19 cellular contexts compared by ENCODE assay signal in the genomic region with DNA sequence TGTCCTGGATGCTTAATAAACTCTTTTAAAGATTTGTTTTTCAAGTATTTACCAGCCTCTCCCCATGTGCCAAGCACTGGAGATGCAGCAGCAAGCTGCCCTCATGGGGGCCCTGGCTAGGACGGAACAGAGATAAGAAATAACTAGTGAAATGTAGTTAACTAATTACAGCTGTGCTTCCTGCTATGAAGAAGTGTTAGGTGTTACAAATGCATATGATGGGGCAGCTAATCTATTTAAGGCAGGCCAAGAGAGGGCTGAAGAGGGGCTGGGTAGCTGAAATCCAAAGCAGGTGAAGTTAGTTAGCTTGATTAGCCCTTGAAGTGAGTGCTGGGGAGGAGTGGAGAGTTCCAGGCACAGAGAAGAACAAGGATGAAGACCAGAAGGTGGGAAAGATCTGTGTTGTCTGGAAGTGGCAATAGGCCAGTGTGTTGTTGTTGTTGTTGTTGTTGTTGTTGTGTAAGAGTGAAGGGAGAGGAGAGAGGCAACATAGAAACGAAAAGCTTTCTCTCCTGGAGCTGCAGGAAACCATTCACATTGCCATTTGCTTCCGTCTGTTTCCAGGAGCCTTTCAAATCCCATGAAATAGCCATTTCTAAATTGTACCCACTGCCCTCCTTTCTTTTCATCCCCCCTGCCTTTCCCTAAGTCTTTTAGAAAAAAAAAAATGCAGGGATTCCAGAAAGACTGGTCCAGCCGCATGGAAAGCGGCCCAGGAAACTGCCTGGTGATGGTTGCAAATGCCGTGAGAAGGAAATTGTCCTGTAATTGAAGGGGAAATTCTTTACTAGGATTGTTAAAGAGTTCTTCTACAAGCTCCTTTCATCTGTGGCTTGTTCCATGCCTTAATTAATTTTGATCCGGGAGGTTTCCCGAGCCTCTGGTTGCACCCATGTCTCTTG.
"Had no signal": no experiment of that assay in that cellular context is flagged by ENCODE, and none has a peak within 500 bp of the region (broad histone marks: within the 10 kb centered on the region; RNA-seq: fewer than 3 reads in every experiment).

No MANE protein-coding gene starts in this region.

- DNase-seq: activated CD4-positive, alpha-beta T cell treated with anti-CD3 and anti-CD28 coated beads, Interleukin-2, amount 10 ng/mL, durations not matched to agents 24 days and 14 days; activated CD8-positive, alpha-beta T cell treated with anti-CD3 and anti-CD28 coated beads for 36 hours; activated naive CD4-positive, alpha-beta T cell treated with Interleukin-2 at 50 U/mL for 16 hours; activated naive CD8-positive, alpha-beta T cell treated with anti-CD3 and anti-CD28 coated beads, Interleukin-2, amount 10 ng/mL, durations not matched to agents 7 days and 5 days; activated T-cell treated with anti-CD3 and anti-CD28 coated beads, Interleukin-2, amount 50 U/mL, for 24 hours; body of pancreas; effector memory CD8-positive, alpha-beta T cell; foreskin keratinocyte; left ventricle myocardium inferior; stimulated activated CD4-positive, alpha-beta T cell treated with anti-CD3 and anti-CD28 coated beads, Interleukin-12 subunit alpha, Interleukin-12 subunit beta, amount 100 ng/mL, for 4 hours; stimulated activated CD4-positive, alpha-beta T cell treated with anti-CD3 and anti-CD28 coated beads, Interleukin-1b, Interleukin-23, amount 100 ng/mL, for 48 hours; stimulated activated CD8-positive, alpha-beta memory T cell treated with anti-CD3 and anti-CD28 coated beads, Interleukin-4, amount 100 ng/mL, for 48 hours; stimulated activated naive CD8-positive, alpha-beta T cell treated with anti-CD3 and anti-CD28 coated beads, Interleukin-15, Interleukin-2, amounts not matched to agents 100 U/mL and 50 U/mL, for 24 hours; substantia nigra; T-helper 1 cell; T-helper 9 cell; tibial artery; uterus had no signal

- H3K4me3 ChIP-seq: body of pancreas, left ventricle myocardium inferior, tibial artery, uterus had no signal

- H3K36me3 ChIP-seq: left ventricle myocardium inferior, tibial artery, uterus had no signal

- H3K9me3 ChIP-seq: body of pancreas, tibial artery, uterus had no signal

- H3K4me1 ChIP-seq: body of pancreas, left ventricle myocardium inferior, uterus had no signal

- H3K27ac ChIP-seq: body of pancreas, epithelial cell of prostate, foreskin keratinocyte, left ventricle myocardium inferior, tibial artery, uterus had no signal

- ATAC-seq: activated CD8-positive, alpha-beta T cell treated with anti-CD3 and anti-CD28 coated beads for 36 hours; body of pancreas; effector memory CD8-positive, alpha-beta T cell; foreskin keratinocyte; stimulated activated naive CD8-positive, alpha-beta T cell treated with anti-CD3 and anti-CD28 coated beads, Interleukin-15, Interleukin-2, amounts not matched to agents 100 U/mL and 50 U/mL, for 24 hours had no signal

- H3K27me3 ChIP-seq: uterus had no signal
